21 cellular contexts compared by ENCODE assay signal in the genomic region with DNA sequence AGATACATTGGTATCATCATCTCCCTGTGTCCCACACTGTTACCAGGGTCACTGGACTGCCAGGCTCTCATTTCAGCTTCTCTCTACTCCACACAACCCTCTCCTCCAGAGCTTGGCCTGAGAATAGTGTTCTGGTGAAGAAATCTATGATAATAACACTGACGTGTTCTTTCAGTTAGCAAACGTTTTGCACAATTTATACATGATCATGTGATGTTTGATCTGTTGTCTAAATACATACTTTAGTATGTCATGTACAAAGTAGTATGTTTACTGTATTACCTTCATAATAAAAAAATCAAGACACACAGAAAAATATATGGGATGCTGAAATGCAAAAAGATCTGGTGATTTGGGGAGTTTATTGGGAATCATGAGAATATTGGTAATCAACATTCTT. TPM values are rescaled to one million over a fixed set of nuclear protein-coding genes. Genes with fewer than 3 reads are reported as not detected.
DNase-seq lines count a peak whose midpoint lies in the region; ATAC-seq, FAIRE-seq and TF ChIP-seq lines count a peak whose summit lies in the region.
"Had no signal": no experiment of that assay in that cellular context is flagged by ENCODE, and none has a peak within 500 bp of the region (broad histone marks: within the 10 kb centered on the region; RNA-seq: fewer than 3 reads in every experiment).

No MANE protein-coding gene starts in this region.

- H2AFZ ChIP-seq in K562 (ENCODE audit: low read depth, low read length), result no peak overlapping the region
- H2AFZ ChIP-seq: GM23338 had no signal

- no peak overlapping the region for H3K9ac ChIP-seq in K562 (ENCODE audit: insufficient read depth in 1 of 2, low read depth in 2 of 2, low read length in 2 of 2)
- H3K9ac ChIP-seq: BLaER1, KMS-11 had no signal

- in situ Hi-C loops in K562 (cut with MboI), result no loop called here

- peaks cover 0 to 12% of the 10 kb centered on the region in 2 experiments; a peak in 2 of 5 replicates for H3K4me1 ChIP-seq in K562 (replicated peaks in 1 of 2; ENCODE audit: control insufficient read depth in 2 of 2, insufficient read depth in 2 of 2, low read length in 2 of 2)

- TF ChIP-seq RAD21 in K562 (CRISPR knock-in tag; conservative IDR thresholded peaks at IDR 0.05 in 1 of 2, IDR thresholded peaks at IDR 0.05 in 1 of 2), result no peak

- TF ChIP-seq CTCF in 22Rv1 (IDR thresholded peaks at IDR 0.05), result no peak
- TF ChIP-seq CTCF in K562 (IDR thresholded peaks at IDR 0.05 in 2 of 3, conservative IDR thresholded peaks at IDR 0.05 in 1 of 3; ENCODE audit: insufficient read depth in 2 of 3, low read depth in 1 of 3, low read length in 3 of 3), result no peak
- no peak for TF ChIP-seq CTCF in GM10266 (IDR thresholded peaks at IDR 0.05; ENCODE audit: control insufficient read depth, insufficient read depth, low read depth, missing control alignments)

- H3K9me1 ChIP-seq in K562 (ENCODE audit: control insufficient read depth, insufficient read depth, low read length), result no peaks in the 10 kb centered on the region

- H3K27ac ChIP-seq in 22Rv1 (peak overlapping the region; percentile 7), K562 (ENCODE audit: extremely low read depth, low read depth, low read length) (no peak overlapping the region)
- H3K27ac ChIP-seq: BLaER1, KMS-11 had no signal

- intact Hi-C loops in K562 (cut with micrococcal nuclease), result no loop called here

- DNase-seq in H54 (ENCODE audit: insufficient read length, low spot score) (no peak), K562 (ENCODE audit: extremely low read depth in 1 of 4, low spot score in 3 of 4) (no peak), GM10266 (ENCODE audit: extremely low spot score) (no peak), NCI-H748 (lab: John Stamatoyannopoulos, UW; ENCODE audit: unreplicated experiment) (no peak), NCI-H2171 treated with DMSO at 0.1 percent for 48 hours (lab: John Stamatoyannopoulos, UW) (no peak)
- DNase-seq: CD4-positive, alpha-beta memory T cell; DMS153; H7; HFFc6 had no signal

- TF ChIP-seq POLR2A in H54 (IDR thresholded peaks at IDR 0.05; ENCODE audit: low read depth, low read length), result no peak
- no peak for TF ChIP-seq POLR2A in K562 (conservative IDR thresholded peaks at IDR 0.05)

- H4K20me1 ChIP-seq in K562 (replicated peaks; ENCODE audit: control insufficient read depth, insufficient read depth, low read length), result no peaks in the 10 kb centered on the region
- H4K20me1 ChIP-seq: BLaER1 had no signal

- ATAC-seq in K562, result no peak
- ATAC-seq: GM23338, HCT116 had no signal

- no peak overlapping the region for H3K4me3 ChIP-seq in K562
- H3K4me3 ChIP-seq: BLaER1, GM23338 had no signal

- no peaks in the 10 kb centered on the region for H3K36me3 ChIP-seq in K562 (ENCODE audit: control insufficient read depth, insufficient read depth, low read length)
- H3K36me3 ChIP-seq: BLaER1 had no signal

- CTCF ChIA-PET in K562 (lab: Yijun Ruan, JAX; ENCODE audit: low intra/inter-chr PET ratio), result no interaction called here

- 16% methylated on average over 2 of the region's 2 CpGs for WGBS in K562 (ENCODE audit: insufficient coverage, low coverage, missing lambda C conversion rate)

- no peak for TF ChIP-seq EP300 in K562 (IDR thresholded peaks at IDR 0.05; ENCODE audit: low read length)

- no peaks in the 10 kb centered on the region for H3K9me3 ChIP-seq in K562 (replicated peaks; ENCODE audit: control insufficient read depth, insufficient read depth, low read depth, low read length)

- no TSS peak for BruUV-seq in K562 (replicated peaks; lab: Mats Ljungman, UMichigan)

- FAIRE-seq in H54 (lab: Jason Lieb, UNC) (peak; percentile 52), K562 (lab: Jason Lieb, UNC) (no peak), islet of Langerhans (lab: Jason Lieb, UNC) (peak; percentile 62)
- FAIRE-seq: A204.1, G401.6, GM12892, GM18507, HTR-8/SVneo had no signal

- POLR2A ChIA-PET in K562 (lab: Yijun Ruan, JAX), result no interaction called here

- no peaks in the 10 kb centered on the region; the same call in 2 of the 3 replicates for H3K79me2 ChIP-seq in K562 (ENCODE audit: control insufficient read depth, insufficient read depth, low read length)

- H3K27me3 ChIP-seq in K562 (ENCODE audit: control insufficient read depth in 2 of 2, insufficient read depth in 2 of 2, low read length in 2 of 2), result peaks cover 6 to 12% of the 10 kb centered on the region in 2 experiments

- H3K4me2 ChIP-seq in K562 (ENCODE audit: insufficient read depth, low read length), result no peak overlapping the region
- H3K4me2 ChIP-seq: BLaER1, GM23338, KMS-11 had no signal

TF ChIP-seq in K562, 482 proteins besides CTCF, POLR2A, EP300 and RAD21:
- TF ChIP-seq HMG20A (CRISPR knock-in tag; conservative IDR thresholded peaks at IDR 0.05), result no peak
- TF ChIP-seq JUN (IDR thresholded peaks at IDR 0.05; ENCODE audit: borderline replicate concordance, low read depth, low read length), result no peak
- TF ChIP-seq JUN (CRISPR knock-in tag; IDR thresholded peaks at IDR 0.05; ENCODE audit: borderline replicate concordance), result no peak
- TF ChIP-seq ZNF217 (CRISPR knock-in tag; IDR thresholded peaks at IDR 0.05), result no peak
- no peak for TF ChIP-seq YY1 (IDR thresholded peaks at IDR 0.05; ENCODE audit: borderline replicate concordance in 1 of 3, control insufficient read depth in 1 of 3, extremely low read depth in 1 of 3, insufficient read depth in 3 of 3, insufficient read length in 1 of 3, insufficient replicate concordance in 2 of 3, low read depth in 1 of 3, low read length in 2 of 3)
- no peak for TF ChIP-seq NR2C2 (CRISPR knock-in tag; IDR thresholded peaks at IDR 0.05)
- TF ChIP-seq NR2C2 (tag; IDR thresholded peaks at IDR 0.05), result no peak
- TF ChIP-seq, protein P1, sequence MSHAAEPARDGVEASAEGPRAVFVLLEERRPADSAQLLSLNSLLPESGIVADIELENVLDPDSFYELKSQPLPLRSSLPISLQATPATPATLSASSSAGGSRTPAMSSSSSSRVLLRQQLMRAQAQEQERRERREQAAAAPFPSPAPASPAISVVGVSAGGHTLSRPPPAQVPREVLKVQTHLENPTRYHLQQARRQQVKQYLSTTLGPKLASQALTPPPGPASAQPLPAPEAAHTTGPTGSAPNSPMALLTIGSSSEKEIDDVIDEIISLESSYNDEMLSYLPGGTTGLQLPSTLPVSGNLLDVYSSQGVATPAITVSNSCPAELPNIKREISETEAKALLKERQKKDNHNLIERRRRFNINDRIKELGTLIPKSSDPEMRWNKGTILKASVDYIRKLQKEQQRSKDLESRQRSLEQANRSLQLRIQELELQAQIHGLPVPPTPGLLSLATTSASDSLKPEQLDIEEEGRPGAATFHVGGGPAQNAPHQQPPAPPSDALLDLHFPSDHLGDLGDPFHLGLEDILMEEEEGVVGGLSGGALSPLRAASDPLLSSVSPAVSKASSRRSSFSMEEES (CRISPR knock-in tag; IDR thresholded peaks at IDR 0.05), result peak; percentile 59
- no peak for TF ChIP-seq PYGO2 (tag; IDR thresholded peaks at IDR 0.05)
TF ChIP-seq in K562: peak in this region for 1.

RNA-seq across cellular contexts. Expression of a gene that starts 5.0 kb away (rescaled TPM):
- 3.9 and 5.7 TPM in 2 replicates for total RNA-seq in K562 (2011; cell fraction: chromatin; rRNA removed; ENCODE audit: low replicate concordance)
- total RNA-seq in K562 (2011; cell fraction: nucleolus; rRNA removed), result 2.8 and 3.8 TPM in 2 replicates
- 3.4 and 6.9 TPM in 2 replicates for total RNA-seq in K562 (2011; cell fraction: nucleoplasm; rRNA removed)
- total RNA-seq in K562 (2014; rRNA removed), result 1.5 and 1.6 TPM in 2 replicates
- 2.8 and 3.3 TPM in 2 replicates for total RNA-seq in K562 (2014; rRNA removed; fragmentation: Illumina TruSeq; extraction: Trizol)
- 2.5 and 2.6 TPM in 2 replicates for total RNA-seq in K562 (2015; rRNA removed; fragmentation: Illumina TruSeq; extraction: Trizol)
- total RNA-seq in K562 (2021), result 1.7 and 2.1 TPM in 2 replicates
- polyA plus RNA-seq in K562 (2011; rRNA removed), result 6.4 and 7.6 TPM in 2 replicates
- 1.4 and 5.5 TPM in 2 replicates for polyA plus RNA-seq in K562 (2011; cell fraction: cytosol; rRNA removed)
- 4.6 and 8.7 TPM in 2 replicates for polyA plus RNA-seq in K562 (2011; cell fraction: nucleus; rRNA removed)
- polyA plus RNA-seq in K562 (2012), result 1.1 and 1.2 TPM in 2 replicates
- polyA plus RNA-seq in K562 (2014; fragmentation: Illumina TruSeq; extraction: Trizol), result 1.9 and 2.5 TPM in 2 replicates
- polyA plus RNA-seq in K562 (2014; fragmentation: Nextera tagmentation; extraction: Ambion mirVana), result 1 to 10 TPM in 1 of 2 experiments, under 1 TPM in 1; 0.90 to 1.0 TPM
- polyA plus RNA-seq in K562 (2014; rRNA removed), result 1.6 and 2.1 TPM in 2 replicates
- 4.8 and 6.6 TPM in 2 replicates for polyA minus RNA-seq in K562 (2011; rRNA and poly(A)+ RNA removed)
- 0.95 and 2.2 TPM in 2 replicates for polyA minus RNA-seq in K562 (2011; cell fraction: cytosol; rRNA and poly(A)+ RNA removed)
- 1.5 and 3.2 TPM in 2 replicates for polyA minus RNA-seq in K562 (2011; cell fraction: nucleus; rRNA and poly(A)+ RNA removed)
- total RNA-seq: CD4-positive, alpha-beta memory T cell; HFFc6 had no signal
- polyA plus RNA-seq: CD14-positive monocyte; CD4-positive, alpha-beta memory T cell had no signal

RNA-seq across cellular contexts. Expression of a gene that starts 48.6 kb away (rescaled TPM):
- total RNA-seq in K562 (2011; cell fraction: chromatin; rRNA removed; ENCODE audit: low replicate concordance), result not detected in 2 replicates
- total RNA-seq in K562 (2011; cell fraction: nucleolus; rRNA removed), result not detected in 2 replicates
- total RNA-seq in K562 (2011; cell fraction: nucleoplasm; rRNA removed), result not detected in 2 replicates
- total RNA-seq in K562 (2014; rRNA removed), result not detected in 2 replicates
- total RNA-seq in K562 (2014; rRNA removed; fragmentation: Illumina TruSeq; extraction: Trizol), result not detected in 2 replicates
- not detected in 2 replicates for total RNA-seq in K562 (2015; rRNA removed; fragmentation: Illumina TruSeq; extraction: Trizol)
- not detected in 2 replicates for total RNA-seq in K562 (2021)
- not detected in 2 replicates for polyA plus RNA-seq in K562 (2011; rRNA removed)
- not detected in 2 replicates for polyA plus RNA-seq in K562 (2011; cell fraction: cytosol; rRNA removed)
- not detected in 2 replicates for polyA plus RNA-seq in K562 (2011; cell fraction: nucleus; rRNA removed)
- polyA plus RNA-seq in K562 (2012), result not detected in 2 replicates
- polyA plus RNA-seq in K562 (2014; fragmentation: Illumina TruSeq; extraction: Trizol), result not detected in 2 replicates
- polyA plus RNA-seq in K562 (2014; fragmentation: Nextera tagmentation; extraction: Ambion mirVana), result under 1 TPM; 0.07 to 0.13 TPM
- polyA plus RNA-seq in K562 (2014; rRNA removed), result not detected in 2 replicates
- polyA minus RNA-seq in K562 (2011; rRNA and poly(A)+ RNA removed), result not detected in 2 replicates
- not detected in 2 replicates for polyA minus RNA-seq in K562 (2011; cell fraction: cytosol; rRNA and poly(A)+ RNA removed)
- polyA minus RNA-seq in K562 (2011; cell fraction: nucleus; rRNA and poly(A)+ RNA removed), result not detected in 2 replicates
- total RNA-seq: CD4-positive, alpha-beta memory T cell; GM23338; H7; HFFc6 had no signal
- polyA plus RNA-seq: CD14-positive monocyte; CD4-positive, alpha-beta memory T cell; GM23338 had no signal
